17 cellular contexts compared by ENCODE assay signal in the genomic region with DNA sequence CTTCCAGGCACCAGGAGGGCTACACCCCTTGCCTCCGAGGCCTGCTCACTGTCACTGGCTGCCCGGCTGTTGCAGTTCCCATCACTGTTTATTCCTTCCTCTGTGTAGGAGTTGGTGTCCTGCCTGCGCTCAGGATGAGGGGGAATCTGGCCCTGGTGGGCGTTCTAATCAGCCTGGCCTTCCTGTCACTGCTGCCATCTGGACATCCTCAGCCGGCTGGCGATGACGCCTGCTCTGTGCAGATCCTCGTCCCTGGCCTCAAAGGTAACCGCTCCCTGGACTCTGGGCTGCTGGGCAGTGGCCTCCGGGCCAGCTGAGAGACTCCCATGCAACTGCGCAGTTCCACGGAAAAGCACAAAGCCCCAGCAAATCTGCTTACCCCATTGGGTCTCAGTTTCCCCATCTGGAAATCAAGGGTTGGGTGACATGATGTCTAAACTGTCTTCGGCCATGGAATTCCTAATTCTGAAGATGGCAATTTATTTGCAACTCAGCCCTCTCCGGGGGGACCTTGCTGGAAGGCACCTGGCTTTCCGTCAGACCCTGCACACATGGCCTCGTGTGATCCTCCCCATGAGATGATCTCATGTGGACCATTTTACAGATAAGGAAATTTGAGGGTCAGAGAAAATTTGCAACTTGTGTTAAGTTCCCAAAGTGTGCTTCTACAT. TPM values are rescaled to one million over a fixed set of nuclear protein-coding genes. Genes with fewer than 3 reads are reported as not detected.
DNase-seq lines count a peak whose midpoint lies in the region; ATAC-seq and TF ChIP-seq lines count a peak whose summit lies in the region.
"Had no signal": no experiment of that assay in that cellular context is flagged by ENCODE, and none has a peak within 500 bp of the region (broad histone marks: within the 10 kb centered on the region; RNA-seq: fewer than 3 reads in every experiment).

No MANE protein-coding gene starts in this region.

- H3K9me3 Mint-ChIP-seq in CD14-positive monocyte = peaks cover 0 to 5% (median 0%) of the 10 kb centered on the region in 7 donors
- H3K9me3 Mint-ChIP-seq: IgD-negative memory B cell, naive B cell had no signal

- DNase-seq in BE2C = peak; percentile 93
- DNase-seq in NT2/D1 (ENCODE audit: low read depth, low spot score) = no peak
- peak; percentile 67 for DNase-seq in cerebellum (ENCODE audit: low spot score)
- peak; percentile 85 for DNase-seq in mesenteric fat pad (ENCODE audit: low spot score)
- DNase-seq in globus pallidus (ENCODE audit: low spot score) = no peak
- DNase-seq in DMS153 treated with DMSO at 0.1 percent for 48 hours (lab: John Stamatoyannopoulos, UW; ENCODE audit: unreplicated experiment) = no peak
- no peak for DNase-seq in CD14-positive monocyte (ENCODE audit: low spot score)
- DNase-seq: activated CD4-positive, alpha-beta T cell treated with anti-CD3 and anti-CD28 coated beads, Interleukin-2, amount 50 U/mL, for 1 hour; dermis blood vessel endothelial cell; left colon; naive B cell had no signal

- H3K9ac ChIP-seq in NT2/D1 (ENCODE audit: insufficient read length, low read depth) = peak overlapping the region; percentile 10

- H3K36me3 ChIP-seq in BE2C (peaks cover 10% of the 10 kb centered on the region), NT2/D1 (ENCODE audit: insufficient read depth, insufficient read length, low read length) (no peaks in the 10 kb centered on the region)
- H3K36me3 ChIP-seq: prostate gland, suprapubic skin had no signal

- no peak for ATAC-seq in HG03039 (IDR thresholded peaks at IDR 0.05; ENCODE audit: unreplicated experiment)
- ATAC-seq: esophagus mucosa had no signal

- H3K4me3 Mint-ChIP-seq in CD14-positive monocyte = no peak overlapping the region

- TF ChIP-seq CTCF in BE2C (IDR thresholded peaks at IDR 0.05; ENCODE audit: low read depth, low read length) (no peak), CD14-positive monocyte (IDR thresholded peaks at IDR 0.05) (no peak)

- no peak overlapping the region for H3K27ac Mint-ChIP-seq in CD14-positive monocyte

- H3K27me3 Mint-ChIP-seq in CD14-positive monocyte (ENCODE audit: low read depth in 3 of 3) = peaks cover 2 to 4% (median 4%) of the 10 kb centered on the region in 3 donors
- H3K27me3 Mint-ChIP-seq: IgD-negative memory B cell had no signal

- H3K27me3 ChIP-seq in BE2C (no peaks in the 10 kb centered on the region), NT2/D1 (ENCODE audit: insufficient read depth, insufficient read length) (no peaks in the 10 kb centered on the region)

- no peak overlapping the region; the same call in 1 of the 2 replicates for H3K4me3 ChIP-seq in BE2C (ENCODE audit: low read depth, low read length)
- no peak overlapping the region for H3K4me3 ChIP-seq in NT2/D1 (ENCODE audit: insufficient read length, low read depth)
- H3K4me3 ChIP-seq: prostate gland, suprapubic skin had no signal

- H3K4me1 ChIP-seq in BE2C (peaks cover 45% of the 10 kb centered on the region), NT2/D1 (ENCODE audit: insufficient read depth, insufficient read length) (no peaks in the 10 kb centered on the region)
- H3K4me1 ChIP-seq: prostate gland, suprapubic skin had no signal

- H3K4me1 Mint-ChIP-seq in CD14-positive monocyte = no peaks in the 10 kb centered on the region

- intact Hi-C loops in CD14-positive monocyte (cut with micrococcal nuclease) = no loop called here

- H3K9me3 ChIP-seq in BE2C (no peaks in the 10 kb centered on the region), NT2/D1 (ENCODE audit: insufficient read depth, low read length) (no peaks in the 10 kb centered on the region)
- H3K9me3 ChIP-seq: prostate gland, suprapubic skin had no signal

- H3K36me3 Mint-ChIP-seq in CD14-positive monocyte = no peaks in the 10 kb centered on the region
- H3K36me3 Mint-ChIP-seq: IgD-negative memory B cell, naive B cell had no signal

RNA-seq across cellular contexts. Expression of a gene that starts 9.4 kb away (rescaled TPM):
- 278 TPM for polyA plus RNA-seq in BE2C (2012; ENCODE audit: insufficient read depth, insufficient read length, low read depth)
- total RNA-seq in cerebellum (0.82 TPM), mesenteric fat pad (5.5 TPM)
- not detected for polyA plus RNA-seq in CD14-positive monocyte
- total RNA-seq: esophagus mucosa had no signal
- polyA plus RNA-seq: IgD-negative memory B cell had no signal

RNA-seq across cellular contexts. Expression of a gene that starts 29.3 kb away (rescaled TPM):
- 1,421 TPM for polyA plus RNA-seq in BE2C (2012; ENCODE audit: insufficient read depth, insufficient read length, low read depth)
- total RNA-seq in cerebellum (595 TPM), mesenteric fat pad (1,225 TPM)
- 100 to 1,000 TPM; 510 to 608 TPM for polyA plus RNA-seq in CD14-positive monocyte

RNA-seq across cellular contexts. Expression of a gene that starts 46.2 kb away (rescaled TPM):
- 43.9 TPM for polyA plus RNA-seq in BE2C (2012; ENCODE audit: insufficient read depth, insufficient read length, low read depth)
- total RNA-seq in cerebellum = 18.1 TPM
- 27.1 TPM for total RNA-seq in mesenteric fat pad
- polyA plus RNA-seq in CD14-positive monocyte = 10 to 100 TPM; 14.2 to 16.4 TPM

RNA-seq across cellular contexts. Expression of a gene that starts 53.7 kb away (rescaled TPM):
- polyA plus RNA-seq in BE2C (2012; ENCODE audit: insufficient read depth, insufficient read length, low read depth) = not detected
- total RNA-seq in cerebellum = not detected
- not detected for total RNA-seq in mesenteric fat pad
- polyA plus RNA-seq in CD14-positive monocyte = not detected
- total RNA-seq: dermis blood vessel endothelial cell, esophagus mucosa, left colon, suprapubic skin had no signal
- polyA plus RNA-seq: BJ, IgD-negative memory B cell had no signal

Comparison
In these comparisons a context has a peak if more than half of its experiments do, and no peak if none do; other contexts are left out.
1. DNase-seq: peak in BE2C (single experiment), cerebellum (single experiment) and mesenteric fat pad (single experiment); none in NT2/D1 (single experiment), globus pallidus (single experiment), DMS153 treated with DMSO at 0.1 percent for 48 hours (single experiment) and CD14-positive monocyte (single experiment).